ENCODE assay signal across 17 cellular contexts in the genomic region with DNA sequence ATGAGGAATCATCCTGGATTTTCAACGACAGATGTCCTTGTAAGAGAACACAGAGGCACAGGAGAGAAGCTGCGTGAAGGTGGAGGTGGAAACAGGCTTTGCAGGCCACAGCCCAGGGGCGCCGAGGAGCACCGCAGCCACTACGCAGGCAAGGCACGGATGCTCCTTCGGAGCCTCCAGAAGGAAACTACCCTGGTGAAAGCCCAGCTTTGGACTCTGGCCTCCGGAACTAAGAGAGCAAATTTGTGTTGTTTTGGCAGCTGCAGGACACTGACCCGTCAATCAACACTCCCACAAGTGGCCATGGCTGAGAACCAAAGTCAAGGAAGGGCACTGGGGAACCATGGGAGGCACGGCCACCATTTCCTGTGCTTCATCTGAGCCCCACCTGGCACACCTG. TPM values are rescaled to one million over a fixed set of nuclear protein-coding genes. Genes with fewer than 3 reads are reported as not detected.
DNase-seq lines count a peak whose midpoint lies in the region; ATAC-seq and TF ChIP-seq lines count a peak whose summit lies in the region.
"Had no signal": no experiment of that assay in that cellular context is flagged by ENCODE, and none has a peak within 500 bp of the region (broad histone marks: within the 10 kb centered on the region; RNA-seq: fewer than 3 reads in every experiment).

No MANE protein-coding gene starts in this region.

- no peaks in the 10 kb centered on the region for H3K27me3 ChIP-seq in CD4-positive, alpha-beta T cell (ENCODE audit: control insufficient read depth, insufficient read depth, low read length)

- no peaks in the 10 kb centered on the region for H3K9me3 ChIP-seq in CD4-positive, alpha-beta T cell (ENCODE audit: control insufficient read depth, low read length)
- H3K9me3 ChIP-seq: SK-N-SH had no signal

- no peak for TF ChIP-seq CTCF in CD4-positive, alpha-beta T cell (IDR thresholded peaks at IDR 0.05)
- TF ChIP-seq CTCF in neural crest cell (conservative IDR thresholded peaks at IDR 0.05), result no peak

- intact Hi-C loops in CD4-positive, alpha-beta T cell (cut with DNase I, micrococcal nuclease), result loop anchor here (5.0 kb wide), 2 partner anchors 177 to 182 kb away; a partner anchor contains a TSS

- no peak for ATAC-seq in CD4-positive, alpha-beta T cell (ENCODE audit: poor library complexity)
- ATAC-seq in left lobe of liver (peak; percentile 49), T-cell (replicated peaks in 1 of 4) (no peak)

- no peaks in the 10 kb centered on the region for H3K27me3 Mint-ChIP-seq in activated T-cell treated with anti-CD3 and anti-CD28 coated beads, Interleukin-2, amount 50 U/mL, for 24 hours
- no peaks in the 10 kb centered on the region for H3K27me3 Mint-ChIP-seq in CD4-positive, alpha-beta T cell
- H3K27me3 Mint-ChIP-seq in neural crest cell (ENCODE audit: low read depth) (no peaks in the 10 kb centered on the region), T-cell (no peaks in the 10 kb centered on the region)
- H3K27me3 Mint-ChIP-seq: B cell had no signal

- H3K4me1 Mint-ChIP-seq in activated T-cell treated with anti-CD3 and anti-CD28 coated beads, Interleukin-2, amount 50 U/mL, for 24 hours (ENCODE audit: low read depth), result peaks cover 34% of the 10 kb centered on the region
- H3K4me1 Mint-ChIP-seq in CD4-positive, alpha-beta T cell (ENCODE audit: low read depth), result peaks cover 26% of the 10 kb centered on the region
- peaks cover 34% of the 10 kb centered on the region for H3K4me1 Mint-ChIP-seq in neural crest cell
- H3K4me1 Mint-ChIP-seq in T-cell, result peaks cover 29 to 35% (median 33%) of the 10 kb centered on the region in 3 donors

- no peak overlapping the region for H3K27ac ChIP-seq in CD4-positive, alpha-beta T cell (ENCODE audit: low read depth, low read length)

- H3K4me3 Mint-ChIP-seq in activated T-cell treated with anti-CD3 and anti-CD28 coated beads, Interleukin-2, amount 50 U/mL, for 24 hours, result no peak overlapping the region
- H3K4me3 Mint-ChIP-seq in CD4-positive, alpha-beta T cell, result peak overlapping the region; percentile 60
- H3K4me3 Mint-ChIP-seq in neural crest cell, result peak overlapping the region; percentile 32
- no peak overlapping the region for H3K4me3 Mint-ChIP-seq in T-cell
- H3K4me3 Mint-ChIP-seq: B cell had no signal

- POLR2A ChIA-PET in CD4-positive, alpha-beta T cell (lab: Charles Lee), result no interaction called here
- POLR2A ChIA-PET in T-cell (lab: Charles Lee), result no interaction called here

- H3K9me3 Mint-ChIP-seq in activated T-cell treated with anti-CD3 and anti-CD28 coated beads, Interleukin-2, amount 50 U/mL, for 24 hours, result no peaks in the 10 kb centered on the region
- no peaks in the 10 kb centered on the region for H3K9me3 Mint-ChIP-seq in CD4-positive, alpha-beta T cell
- H3K9me3 Mint-ChIP-seq in neural crest cell (no peaks in the 10 kb centered on the region), T-cell (no peaks in the 10 kb centered on the region)

- DNase-seq in activated T-cell treated with anti-CD3 and anti-CD28 coated beads, Interleukin-2, amount 50 U/mL, for 24 hours, result no peak
- no peak for DNase-seq in activated T-cell treated with anti-CD3 and anti-CD28 coated beads for 4 hours
- DNase-seq in CD4-positive, alpha-beta T cell, result no peak
- DNase-seq in left lobe of liver (ENCODE audit: low spot score), result peak; percentile 74
- no peak for DNase-seq in neural crest cell (ENCODE audit: low read depth, low spot score)
- no peak for DNase-seq in NCI-H146 (lab: John Stamatoyannopoulos, UW)
- DNase-seq in A172 (ENCODE audit: low spot score), result no peak
- DNase-seq in T-cell, result no peak
- DNase-seq: COR-L47; MM.1S; NCI-H1048; NCI-H1417 treated with DMSO at 0.1 percent for 48 hours; NCI-H187 treated with DMSO at 0.1 percent for 48 hours; NK-92 treated with Interleukin-12 subunit alpha and Interleukin-12 subunit beta, amount 100 ng/mL, for 24 hours; SIG-M5; SK-N-SH had no signal

- CTCF ChIA-PET in CD4-positive, alpha-beta T cell (lab: Charles Lee), result interaction anchor here (1.1 kb wide), 1 partner anchor 23 kb away, joined by 3 read pairs; a partner anchor contains a TSS
- CTCF ChIA-PET in T-cell (lab: Charles Lee), result no interaction called here

- H3K36me3 Mint-ChIP-seq in activated T-cell treated with anti-CD3 and anti-CD28 coated beads, Interleukin-2, amount 50 U/mL, for 24 hours (ENCODE audit: low read depth), result peaks cover 57% of the 10 kb centered on the region
- peaks cover 17% of the 10 kb centered on the region for H3K36me3 Mint-ChIP-seq in CD4-positive, alpha-beta T cell (ENCODE audit: low read depth)
- H3K36me3 Mint-ChIP-seq in neural crest cell (ENCODE audit: low read depth) (peaks cover 5% of the 10 kb centered on the region), T-cell (peaks cover 3% of the 10 kb centered on the region)

- H3K27ac Mint-ChIP-seq in activated T-cell treated with anti-CD3 and anti-CD28 coated beads, Interleukin-2, amount 50 U/mL, for 24 hours, result peak overlapping the region; percentile 33
- H3K27ac Mint-ChIP-seq in CD4-positive, alpha-beta T cell, result no peak overlapping the region
- H3K27ac Mint-ChIP-seq in neural crest cell (ENCODE audit: unreplicated experiment), result no peak overlapping the region
- no peak overlapping the region for H3K27ac Mint-ChIP-seq in T-cell
- H3K27ac Mint-ChIP-seq: B cell had no signal

RNA-seq across cellular contexts. Expression of a gene that starts 3.4 kb away (rescaled TPM):
- total RNA-seq in CD4-positive, alpha-beta T cell, result 10 to 100 TPM; 35.7 to 38.5 TPM
- 5.1 TPM for total RNA-seq in left lobe of liver
- total RNA-seq in neural crest cell, result 51.0 and 53.7 TPM in 2 replicates
- total RNA-seq in A172 (2014; rRNA removed; shearing (Covaris generic)), result 41.0 and 45.6 TPM in 2 replicates
- 10 to 100 TPM; 30.9 to 51.0 (median 39.3) TPM for total RNA-seq in T-cell

RNA-seq across cellular contexts. Expression of a gene that starts 3.7 kb away (rescaled TPM):
- 100 to 1,000 TPM; 118 to 127 TPM for total RNA-seq in CD4-positive, alpha-beta T cell
- total RNA-seq in left lobe of liver (40.3 TPM), neural crest cell (103 and 108 TPM in 2 replicates), T-cell (100 to 1,000 TPM; 114 to 205 (median 181) TPM)
- 144 and 199 TPM in 2 replicates for total RNA-seq in A172 (2014; rRNA removed; shearing (Covaris generic))

RNA-seq across cellular contexts. Expression of a gene that starts 13.6 kb away (rescaled TPM):
- total RNA-seq in CD4-positive, alpha-beta T cell, result 10 to 100 TPM; 20.8 to 21.7 TPM
- total RNA-seq in left lobe of liver, result 7.0 TPM
- 37.0 and 38.3 TPM in 2 replicates for total RNA-seq in neural crest cell
- total RNA-seq in A172 (2014; rRNA removed; shearing (Covaris generic)), result 18.5 and 21.7 TPM in 2 replicates
- total RNA-seq in T-cell, result 10 to 100 TPM; 15.9 to 33.9 (median 30.0) TPM

RNA-seq across cellular contexts. Expression of a gene that starts 13.7 kb away (rescaled TPM):
- 10 to 100 TPM; 24.6 to 25.3 TPM for total RNA-seq in CD4-positive, alpha-beta T cell
- total RNA-seq in left lobe of liver (18.3 TPM), neural crest cell (25.5 and 28.2 TPM in 2 replicates), T-cell (10 to 100 TPM; 34.1 to 93.3 (median 68.1) TPM)
- 42.0 and 58.8 TPM in 2 replicates for total RNA-seq in A172 (2014; rRNA removed; shearing (Covaris generic))

RNA-seq across cellular contexts. Expression of a gene that starts 23.0 kb away (rescaled TPM):
- 10 to 100 TPM; 26.2 to 26.5 TPM for total RNA-seq in CD4-positive, alpha-beta T cell
- total RNA-seq in left lobe of liver (75.7 TPM), neural crest cell (106 TPM in 2 replicates), T-cell (10 to 100 TPM; 18.5 to 33.5 (median 31.4) TPM)
- total RNA-seq in A172 (2014; rRNA removed; shearing (Covaris generic)), result 32.3 and 37.0 TPM in 2 replicates

Comparison
In these comparisons a context has a peak if more than half of its experiments do, and no peak if none do; other contexts are left out.
1. H3K4me3 Mint-ChIP-seq: peak in CD4-positive, alpha-beta T cell (single experiment) and neural crest cell (single experiment); none in activated T-cell treated with anti-CD3 and anti-CD28 coated beads, Interleukin-2, amount 50 U/mL, for 24 hours (single experiment) and T-cell (0 of 3).